Comparison of ENCODE assay signal across 8 cellular contexts in genomic region chr19:52336117-52336811, GRCh38.
DNase-seq lines count a peak whose midpoint lies in the region; ATAC-seq and TF ChIP-seq lines count a peak whose summit lies in the region.

Gene ZNF610 (plus strand): TSS chr19:52336243. CDS start chr19:52349173, 12,930 bp downstream.

- ATAC-seq in GM21390 (IDR thresholded peaks at IDR 0.05; ENCODE audit: unreplicated experiment) = no peak

- peak; percentile 89 for DNase-seq in COLO668 (lab: John Stamatoyannopoulos, UW; ENCODE audit: unreplicated experiment)
- peak; percentile 76 for DNase-seq in HCEC 1CT
- peak; percentile 55 for DNase-seq in NCI-H2107 treated with DMSO at 0.1 percent for 48 hours (lab: John Stamatoyannopoulos, UW; ENCODE audit: unreplicated experiment)
- peak; percentile 81 to 82 for DNase-seq in activated CD4-positive, alpha-beta T cell treated with anti-CD3 and anti-CD28 coated beads for 24 hours (ENCODE audit: low read depth in 2 of 2)
- DNase-seq in choroid plexus epithelial cell (ENCODE audit: low read depth) = peak; percentile 92
- peak; percentile 73 for DNase-seq in kidney glomerular epithelial cell (lab: John Stamatoyannopoulos, UW)
- peak; percentile 86 for DNase-seq in stimulated activated CD4-positive, alpha-beta T cell treated with anti-CD3 and anti-CD28 coated beads, Interleukin-12 subunit alpha, Interleukin-12 subunit beta, amount 100 ng/mL, for 4 hours

- TF ChIP-seq CTCF in choroid plexus epithelial cell (conservative IDR thresholded peaks at IDR 0.05; ENCODE audit: low read depth, low read length) = no peak

- peak within 1 kb of the TSS; percentile 88 for H3K4me3 ChIP-seq in choroid plexus epithelial cell (ENCODE audit: low read depth, low read length)
